In genomic region chr7:30869794-30870491, GRCh38 we compare ENCODE assay signal across 1 cellular context.
TF ChIP-seq lines count a peak whose summit lies in the region.

No MANE protein-coding gene starts in this region.

TF ChIP-seq in GM23338, 12 proteins besides CTCF, POLR2A, EP300 and RAD21 (continued from another document):
- no peak for TF ChIP-seq ZNF462 (CRISPR knock-in tag; IDR thresholded peaks at IDR 0.05)
- no peak for TF ChIP-seq JUNB (IDR thresholded peaks at IDR 0.05; ENCODE audit: unreplicated experiment)
